In the genomic region with DNA sequence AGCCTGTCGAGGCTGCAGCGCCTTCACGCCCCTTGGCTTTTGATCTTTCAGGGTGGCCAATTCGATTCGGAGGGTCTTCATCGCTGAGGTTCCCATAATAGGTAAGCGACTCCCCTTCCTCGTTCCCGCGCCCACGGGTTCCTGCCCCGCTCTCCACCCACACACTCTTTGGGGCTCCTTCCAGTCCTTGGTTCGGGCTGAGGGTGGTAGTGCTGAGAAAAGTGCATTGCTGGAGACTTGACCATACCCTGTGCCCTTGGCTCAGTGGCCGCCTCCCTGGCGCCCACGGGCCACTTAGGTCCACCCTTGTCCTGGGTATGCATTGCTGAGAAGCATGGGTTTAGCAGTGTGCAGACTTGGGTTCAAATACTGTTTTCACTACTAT, we compare ENCODE assay signal across 1 cellular context.
TF ChIP-seq lines count a peak whose summit lies in the region.

No MANE protein-coding gene starts in this region.

TF ChIP-seq in GM12878, 131 proteins besides CTCF, POLR2A, EP300 and RAD21:
- TF ChIP-seq, protein P1, sequence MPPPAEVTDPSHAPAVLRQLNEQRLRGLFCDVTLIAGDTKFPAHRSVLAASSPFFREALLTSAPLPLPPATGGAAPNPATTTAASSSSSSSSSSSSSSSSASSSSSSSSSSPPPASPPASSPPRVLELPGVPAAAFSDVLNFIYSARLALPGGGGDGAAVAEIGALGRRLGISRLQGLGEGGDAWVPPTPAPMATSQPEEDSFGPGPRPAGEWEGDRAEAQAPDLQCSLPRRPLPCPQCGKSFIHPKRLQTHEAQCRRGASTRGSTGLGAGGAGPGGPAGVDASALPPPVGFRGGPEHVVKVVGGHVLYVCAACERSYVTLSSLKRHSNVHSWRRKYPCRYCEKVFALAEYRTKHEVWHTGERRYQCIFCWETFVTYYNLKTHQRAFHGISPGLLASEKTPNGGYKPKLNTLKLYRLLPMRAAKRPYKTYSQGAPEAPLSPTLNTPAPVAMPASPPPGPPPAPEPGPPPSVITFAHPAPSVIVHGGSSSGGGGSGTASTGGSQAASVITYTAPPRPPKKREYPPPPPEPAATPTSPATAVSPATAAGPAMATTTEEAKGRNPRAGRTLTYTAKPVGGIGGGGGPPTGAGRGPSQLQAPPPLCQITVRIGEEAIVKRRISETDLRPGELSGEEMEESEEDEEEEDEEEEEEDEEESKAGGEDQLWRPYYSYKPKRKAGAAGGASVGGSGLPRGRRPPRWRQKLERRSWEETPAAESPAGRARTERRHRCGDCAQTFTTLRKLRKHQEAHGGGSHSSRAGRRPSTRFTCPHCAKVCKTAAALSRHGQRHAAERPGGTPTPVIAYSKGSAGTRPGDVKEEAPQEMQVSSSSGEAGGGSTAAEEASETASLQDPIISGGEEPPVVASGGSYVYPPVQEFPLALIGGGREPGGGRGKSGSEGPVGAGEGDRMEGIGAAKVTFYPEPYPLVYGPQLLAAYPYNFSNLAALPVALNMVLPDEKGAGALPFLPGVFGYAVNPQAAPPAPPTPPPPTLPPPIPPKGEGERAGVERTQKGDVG (CRISPR knock-in tag; IDR thresholded peaks at IDR 0.05): no peak
- TF ChIP-seq POLR2AphosphoS2 (IDR thresholded peaks at IDR 0.05; ENCODE audit: low read depth, low read length): 0 out of 2 replicates have a peak, but pooled peaks have one; percentile 6
- TF ChIP-seq, protein P2, sequence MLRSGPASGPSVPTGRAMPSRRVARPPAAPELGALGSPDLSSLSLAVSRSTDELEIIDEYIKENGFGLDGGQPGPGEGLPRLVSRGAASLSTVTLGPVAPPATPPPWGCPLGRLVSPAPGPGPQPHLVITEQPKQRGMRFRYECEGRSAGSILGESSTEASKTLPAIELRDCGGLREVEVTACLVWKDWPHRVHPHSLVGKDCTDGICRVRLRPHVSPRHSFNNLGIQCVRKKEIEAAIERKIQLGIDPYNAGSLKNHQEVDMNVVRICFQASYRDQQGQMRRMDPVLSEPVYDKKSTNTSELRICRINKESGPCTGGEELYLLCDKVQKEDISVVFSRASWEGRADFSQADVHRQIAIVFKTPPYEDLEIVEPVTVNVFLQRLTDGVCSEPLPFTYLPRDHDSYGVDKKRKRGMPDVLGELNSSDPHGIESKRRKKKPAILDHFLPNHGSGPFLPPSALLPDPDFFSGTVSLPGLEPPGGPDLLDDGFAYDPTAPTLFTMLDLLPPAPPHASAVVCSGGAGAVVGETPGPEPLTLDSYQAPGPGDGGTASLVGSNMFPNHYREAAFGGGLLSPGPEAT (IDR thresholded peaks at IDR 0.05; ENCODE audit: low read depth): no peak
- TF ChIP-seq EGR1 (IDR thresholded peaks at IDR 0.05; ENCODE audit: borderline replicate concordance in 1 of 2, low read depth in 2 of 2, low read length in 2 of 2): peak in 1 of 2 experiments; percentile 72; a peak in 2 of 3 replicates
- TF ChIP-seq, protein P3, sequence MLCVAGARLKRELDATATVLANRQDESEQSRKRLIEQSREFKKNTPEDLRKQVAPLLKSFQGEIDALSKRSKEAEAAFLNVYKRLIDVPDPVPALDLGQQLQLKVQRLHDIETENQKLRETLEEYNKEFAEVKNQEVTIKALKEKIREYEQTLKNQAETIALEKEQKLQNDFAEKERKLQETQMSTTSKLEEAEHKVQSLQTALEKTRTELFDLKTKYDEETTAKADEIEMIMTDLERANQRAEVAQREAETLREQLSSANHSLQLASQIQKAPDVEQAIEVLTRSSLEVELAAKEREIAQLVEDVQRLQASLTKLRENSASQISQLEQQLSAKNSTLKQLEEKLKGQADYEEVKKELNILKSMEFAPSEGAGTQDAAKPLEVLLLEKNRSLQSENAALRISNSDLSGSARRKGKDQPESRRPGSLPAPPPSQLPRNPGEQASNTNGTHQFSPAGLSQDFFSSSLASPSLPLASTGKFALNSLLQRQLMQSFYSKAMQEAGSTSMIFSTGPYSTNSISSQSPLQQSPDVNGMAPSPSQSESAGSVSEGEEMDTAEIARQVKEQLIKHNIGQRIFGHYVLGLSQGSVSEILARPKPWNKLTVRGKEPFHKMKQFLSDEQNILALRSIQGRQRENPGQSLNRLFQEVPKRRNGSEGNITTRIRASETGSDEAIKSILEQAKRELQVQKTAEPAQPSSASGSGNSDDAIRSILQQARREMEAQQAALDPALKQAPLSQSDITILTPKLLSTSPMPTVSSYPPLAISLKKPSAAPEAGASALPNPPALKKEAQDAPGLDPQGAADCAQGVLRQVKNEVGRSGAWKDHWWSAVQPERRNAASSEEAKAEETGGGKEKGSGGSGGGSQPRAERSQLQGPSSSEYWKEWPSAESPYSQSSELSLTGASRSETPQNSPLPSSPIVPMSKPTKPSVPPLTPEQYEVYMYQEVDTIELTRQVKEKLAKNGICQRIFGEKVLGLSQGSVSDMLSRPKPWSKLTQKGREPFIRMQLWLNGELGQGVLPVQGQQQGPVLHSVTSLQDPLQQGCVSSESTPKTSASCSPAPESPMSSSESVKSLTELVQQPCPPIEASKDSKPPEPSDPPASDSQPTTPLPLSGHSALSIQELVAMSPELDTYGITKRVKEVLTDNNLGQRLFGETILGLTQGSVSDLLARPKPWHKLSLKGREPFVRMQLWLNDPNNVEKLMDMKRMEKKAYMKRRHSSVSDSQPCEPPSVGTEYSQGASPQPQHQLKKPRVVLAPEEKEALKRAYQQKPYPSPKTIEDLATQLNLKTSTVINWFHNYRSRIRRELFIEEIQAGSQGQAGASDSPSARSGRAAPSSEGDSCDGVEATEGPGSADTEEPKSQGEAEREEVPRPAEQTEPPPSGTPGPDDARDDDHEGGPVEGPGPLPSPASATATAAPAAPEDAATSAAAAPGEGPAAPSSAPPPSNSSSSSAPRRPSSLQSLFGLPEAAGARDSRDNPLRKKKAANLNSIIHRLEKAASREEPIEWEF (IDR thresholded peaks at IDR 0.05; ENCODE audit: insufficient replicate concordance, low read depth, low read length): no peak
- no peak for TF ChIP-seq YBX1 (IDR thresholded peaks at IDR 0.05)
- no peak for TF ChIP-seq YY1 (IDR thresholded peaks at IDR 0.05; ENCODE audit: low read depth, low read length)
- no peak for TF ChIP-seq CBX5 (IDR thresholded peaks at IDR 0.05; ENCODE audit: low read depth)
- TF ChIP-seq, protein P4, sequence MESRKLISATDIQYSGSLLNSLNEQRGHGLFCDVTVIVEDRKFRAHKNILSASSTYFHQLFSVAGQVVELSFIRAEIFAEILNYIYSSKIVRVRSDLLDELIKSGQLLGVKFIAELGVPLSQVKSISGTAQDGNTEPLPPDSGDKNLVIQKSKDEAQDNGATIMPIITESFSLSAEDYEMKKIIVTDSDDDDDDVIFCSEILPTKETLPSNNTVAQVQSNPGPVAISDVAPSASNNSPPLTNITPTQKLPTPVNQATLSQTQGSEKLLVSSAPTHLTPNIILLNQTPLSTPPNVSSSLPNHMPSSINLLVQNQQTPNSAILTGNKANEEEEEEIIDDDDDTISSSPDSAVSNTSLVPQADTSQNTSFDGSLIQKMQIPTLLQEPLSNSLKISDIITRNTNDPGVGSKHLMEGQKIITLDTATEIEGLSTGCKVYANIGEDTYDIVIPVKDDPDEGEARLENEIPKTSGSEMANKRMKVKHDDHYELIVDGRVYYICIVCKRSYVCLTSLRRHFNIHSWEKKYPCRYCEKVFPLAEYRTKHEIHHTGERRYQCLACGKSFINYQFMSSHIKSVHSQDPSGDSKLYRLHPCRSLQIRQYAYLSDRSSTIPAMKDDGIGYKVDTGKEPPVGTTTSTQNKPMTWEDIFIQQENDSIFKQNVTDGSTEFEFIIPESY (IDR thresholded peaks at IDR 0.05): no peak
- no peak for TF ChIP-seq HCFC1 (IDR thresholded peaks at IDR 0.05; ENCODE audit: low read length)
- TF ChIP-seq HDGF (IDR thresholded peaks at IDR 0.05): no peak
- TF ChIP-seq CBX3 (IDR thresholded peaks at IDR 0.05; ENCODE audit: borderline replicate concordance, low read depth): no peak
- TF ChIP-seq, protein P5, sequence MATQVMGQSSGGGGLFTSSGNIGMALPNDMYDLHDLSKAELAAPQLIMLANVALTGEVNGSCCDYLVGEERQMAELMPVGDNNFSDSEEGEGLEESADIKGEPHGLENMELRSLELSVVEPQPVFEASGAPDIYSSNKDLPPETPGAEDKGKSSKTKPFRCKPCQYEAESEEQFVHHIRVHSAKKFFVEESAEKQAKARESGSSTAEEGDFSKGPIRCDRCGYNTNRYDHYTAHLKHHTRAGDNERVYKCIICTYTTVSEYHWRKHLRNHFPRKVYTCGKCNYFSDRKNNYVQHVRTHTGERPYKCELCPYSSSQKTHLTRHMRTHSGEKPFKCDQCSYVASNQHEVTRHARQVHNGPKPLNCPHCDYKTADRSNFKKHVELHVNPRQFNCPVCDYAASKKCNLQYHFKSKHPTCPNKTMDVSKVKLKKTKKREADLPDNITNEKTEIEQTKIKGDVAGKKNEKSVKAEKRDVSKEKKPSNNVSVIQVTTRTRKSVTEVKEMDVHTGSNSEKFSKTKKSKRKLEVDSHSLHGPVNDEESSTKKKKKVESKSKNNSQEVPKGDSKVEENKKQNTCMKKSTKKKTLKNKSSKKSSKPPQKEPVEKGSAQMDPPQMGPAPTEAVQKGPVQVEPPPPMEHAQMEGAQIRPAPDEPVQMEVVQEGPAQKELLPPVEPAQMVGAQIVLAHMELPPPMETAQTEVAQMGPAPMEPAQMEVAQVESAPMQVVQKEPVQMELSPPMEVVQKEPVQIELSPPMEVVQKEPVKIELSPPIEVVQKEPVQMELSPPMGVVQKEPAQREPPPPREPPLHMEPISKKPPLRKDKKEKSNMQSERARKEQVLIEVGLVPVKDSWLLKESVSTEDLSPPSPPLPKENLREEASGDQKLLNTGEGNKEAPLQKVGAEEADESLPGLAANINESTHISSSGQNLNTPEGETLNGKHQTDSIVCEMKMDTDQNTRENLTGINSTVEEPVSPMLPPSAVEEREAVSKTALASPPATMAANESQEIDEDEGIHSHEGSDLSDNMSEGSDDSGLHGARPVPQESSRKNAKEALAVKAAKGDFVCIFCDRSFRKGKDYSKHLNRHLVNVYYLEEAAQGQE (IDR thresholded peaks at IDR 0.05; ENCODE audit: low read depth, low read length): no peak
- TF ChIP-seq FOXK2 (IDR thresholded peaks at IDR 0.05): no peak
- TF ChIP-seq SUZ12 (IDR thresholded peaks at IDR 0.05; ENCODE audit: unreplicated experiment): no peak
